ENCODE assay signal across 29 cellular contexts in genomic region chr14:88597601-88598000, GRCh38. TPM values are rescaled to one million over a fixed set of nuclear protein-coding genes. Genes with fewer than 3 reads are reported as not detected.
"Had no signal": no experiment of that assay in that cellular context is flagged by ENCODE, and none has a peak within 500 bp of the region (broad histone marks: within the 10 kb centered on the region; RNA-seq: fewer than 3 reads in every experiment).

No MANE protein-coding gene starts in this region.

- H3K27ac ChIP-seq: adrenal gland, ascending aorta, brain microvascular endothelial cell, colonic mucosa, dorsolateral prefrontal cortex, esophagus squamous epithelium, gastrocnemius medialis, heart right ventricle, parathyroid adenoma, right lobe of liver, skin epidermis, tibial artery had no signal

- H3K4me3 Mint-ChIP-seq: activated B cell treated with CpG ODN at 0.5 μM for 24 hours; activated CD4-positive, alpha-beta T cell treated with anti-CD3 and anti-CD28 coated beads for 36 hours; activated naive CD4-positive, alpha-beta T cell treated with anti-CD3 and anti-CD28 coated beads for 36 hours; activated T-cell treated with anti-CD3 and anti-CD28 coated beads, Interleukin-2, amount 50 U/mL, for 24 hours; effector memory CD8-positive, alpha-beta T cell; memory B cell; nephron had no signal

- DNase-seq: activated B cell treated with CpG ODN at 0.5 μM for 24 hours; activated CD4-positive, alpha-beta T cell treated with anti-CD3 and anti-CD28 coated beads for 36 hours; activated CD4-positive, alpha-beta T cell treated with anti-CD3 and anti-CD28 coated beads, Interleukin-2, amount 50 U/mL, for 4 hours; activated CD8-positive, alpha-beta memory T cell treated with anti-CD3 and anti-CD28 coated beads for 24 hours; activated CD8-positive, alpha-beta memory T cell treated with anti-CD3 and anti-CD28 coated beads, Interleukin-2, amount 50 U/mL, for 4 hours; activated naive CD4-positive, alpha-beta T cell treated with anti-CD3 and anti-CD28 coated beads for 36 hours; activated T-cell treated with anti-CD3 and anti-CD28 coated beads, Interleukin-2, amount 50 U/mL, for 24 hours; adrenal gland; brain microvascular endothelial cell; colonic mucosa; dorsolateral prefrontal cortex; effector memory CD8-positive, alpha-beta T cell; esophagus squamous epithelium; gastrocnemius medialis; heart right ventricle; left colon; right lobe of liver; stimulated activated CD4-positive, alpha-beta T cell treated with anti-CD3 and anti-CD28 coated beads, Interleukin-2, amount 100 ng/mL, for 24 hours; stimulated activated naive CD4-positive, alpha-beta T cell; substantia nigra; tibial artery had no signal

- ATAC-seq: activated CD4-positive, alpha-beta T cell treated with anti-CD3 and anti-CD28 coated beads for 36 hours; effector memory CD8-positive, alpha-beta T cell; gastrocnemius medialis; heart right ventricle; left colon had no signal

- H3K9me3 Mint-ChIP-seq: activated B cell treated with CpG ODN at 0.5 μM for 24 hours; activated naive CD4-positive, alpha-beta T cell treated with anti-CD3 and anti-CD28 coated beads for 36 hours; activated T-cell treated with anti-CD3 and anti-CD28 coated beads, Interleukin-2, amount 50 U/mL, for 24 hours; activated T-helper 2 cell treated with anti-CD3 and anti-CD28 coated beads, Interferon-gamma antibody, Interleukin-2, Interleukin-4, amounts not matched to agents 10 μg/mL and 5 μg/mL and 100 μg/mL, durations not matched to agents 14 hours and 24 hours and 36 hours; effector memory CD8-positive, alpha-beta T cell; memory B cell; nephron had no signal

- H3K9me3 ChIP-seq: adrenal gland, ascending aorta, colonic mucosa, esophagus squamous epithelium, gastrocnemius medialis, heart right ventricle, right lobe of liver, tibial artery had no signal

- H3K9ac ChIP-seq: parathyroid adenoma had no signal

- H3K27me3 Mint-ChIP-seq: activated B cell treated with CpG ODN at 0.5 μM for 24 hours; activated CD4-positive, alpha-beta T cell treated with anti-CD3 and anti-CD28 coated beads for 36 hours; activated T-cell treated with anti-CD3 and anti-CD28 coated beads, Interleukin-2, amount 50 U/mL, for 24 hours; effector memory CD8-positive, alpha-beta T cell; memory B cell had no signal

- H3K4me1 ChIP-seq: adrenal gland, ascending aorta, colonic mucosa, esophagus squamous epithelium, gastrocnemius medialis, heart right ventricle, parathyroid adenoma, right lobe of liver, tibial artery had no signal

- H3K27me3 ChIP-seq: adrenal gland, ascending aorta, brain microvascular endothelial cell, colonic mucosa, dorsolateral prefrontal cortex, esophagus squamous epithelium, gastrocnemius medialis, heart right ventricle, right lobe of liver, tibial artery had no signal

- H3K4me3 ChIP-seq: adrenal gland, ascending aorta, colonic mucosa, dorsolateral prefrontal cortex, esophagus squamous epithelium, gastrocnemius medialis, heart right ventricle, right lobe of liver, skin epidermis, tibial artery had no signal

- H3K27ac Mint-ChIP-seq: activated B cell treated with CpG ODN at 0.5 μM for 24 hours; activated CD4-positive, alpha-beta T cell treated with anti-CD3 and anti-CD28 coated beads for 36 hours; activated naive CD4-positive, alpha-beta T cell treated with anti-CD3 and anti-CD28 coated beads for 36 hours; memory B cell had no signal

- H3K4me1 Mint-ChIP-seq: nephron had no signal

RNA-seq across cellular contexts. Expression of gene PTPN21, which starts 42.8 kb away (rescaled TPM):
- total RNA-seq: mononuclear cell; T-helper 1 cell treated with Interleukin-12 subunit alpha and Interleukin-12 subunit beta and Interleukin-4 antibody, amounts not matched to agents 30 ng/mL and 1 ng/mL, for 36 hours had no signal
